7 cellular contexts compared by ENCODE assay signal in genomic region chrX:20542072-20542471, GRCh38.
"Had no signal": no experiment of that assay in that cellular context is flagged by ENCODE, and none has a peak within 500 bp of the region (broad histone marks: within the 10 kb centered on the region; RNA-seq: fewer than 3 reads in every experiment).

No MANE protein-coding gene starts in this region.

- H3K27ac ChIP-seq: HL-60, KMS-11 had no signal

- H3K4me2 ChIP-seq: KMS-11 had no signal

- H3K4me1 Mint-ChIP-seq: IgD-negative memory B cell had no signal

- H3K4me3 Mint-ChIP-seq: IgD-negative memory B cell had no signal

- FAIRE-seq: HepG2 had no signal

- DNase-seq: IMR-90, KBM-7, KG1 had no signal

- ATAC-seq: HepG2 had no signal

- H3K36me3 Mint-ChIP-seq: IgD-negative memory B cell had no signal

- H3K27me3 Mint-ChIP-seq: IgD-negative memory B cell had no signal

- H3K9ac ChIP-seq: KMS-11 had no signal

- H3K27ac Mint-ChIP-seq: IgD-negative memory B cell had no signal
